19 cellular contexts compared by ENCODE assay signal in the genomic region with DNA sequence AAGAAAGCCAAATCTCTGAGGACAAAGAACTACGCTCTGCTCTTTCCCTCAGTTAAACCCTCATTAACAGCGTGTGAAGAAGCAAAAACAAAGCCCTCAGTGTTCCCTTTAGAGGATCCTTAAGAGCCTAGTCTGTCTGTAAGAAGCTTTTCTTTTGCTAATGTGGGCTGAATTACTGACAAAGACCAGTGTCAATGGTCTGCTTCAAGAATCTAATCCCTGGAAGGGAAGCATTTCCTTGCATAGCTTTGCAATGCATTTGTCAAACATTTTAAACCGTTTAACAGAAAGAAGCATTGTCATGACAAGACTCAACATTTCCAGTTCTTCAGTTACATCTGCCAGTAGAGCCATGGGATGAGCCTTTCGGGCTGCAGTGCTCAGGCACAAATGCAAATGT.
A peak's percentile ranks its signal among the peaks of the same experiment; 100 is the strongest.
DNase-seq lines count a peak whose midpoint lies in the region; TF ChIP-seq lines count a peak whose summit lies in the region.
"Had no signal": no experiment of that assay in that cellular context is flagged by ENCODE, and none has a peak within 500 bp of the region (broad histone marks: within the 10 kb centered on the region; RNA-seq: fewer than 3 reads in every experiment).

No MANE protein-coding gene starts in this region.

- no peak for TF ChIP-seq CTCF in smooth muscle cell (IDR thresholded peaks at IDR 0.05; ENCODE audit: borderline replicate concordance, insufficient read depth, poor library complexity, severe bottlenecking)
- no peak for TF ChIP-seq CTCF in prostate gland (IDR thresholded peaks at IDR 0.05)
- no peak for TF ChIP-seq CTCF in coronary artery (IDR thresholded peaks at IDR 0.05)

- peak overlapping the region; percentile 86 for H2AFZ ChIP-seq in smooth muscle cell (ENCODE audit: low read depth)

- H3K79me2 ChIP-seq in smooth muscle cell (ENCODE audit: low read depth), result no peaks in the 10 kb centered on the region

- peaks cover 6% of the 10 kb centered on the region for H3F3A ChIP-seq in smooth muscle cell (ENCODE audit: low read depth)

- H3K9ac ChIP-seq in HUES64 (ENCODE audit: low read depth, low read length) (peak overlapping the region; percentile 62; the same call in 1 of the 2 replicates), smooth muscle cell (ENCODE audit: low read depth) (peak overlapping the region; percentile 29)

- DNase-seq in cerebellar cortex (ENCODE audit: low spot score), result peak; percentile 18
- DNase-seq in medulla oblongata (ENCODE audit: extremely low spot score), result peak; percentile 75
- no peak for DNase-seq in smooth muscle cell (lab: John Stamatoyannopoulos, UW; ENCODE audit: unreplicated experiment)
- DNase-seq in prostate gland (ENCODE audit: low spot score), result no peak
- no peak for DNase-seq in NCI-H128 (lab: John Stamatoyannopoulos, UW; ENCODE audit: unreplicated experiment)
- DNase-seq in coronary artery (ENCODE audit: low spot score), result no peak
- DNase-seq: activated CD4-positive, alpha-beta T cell treated with anti-CD3 and anti-CD28 coated beads for 1 hour; activated CD8-positive, alpha-beta memory T cell treated with anti-CD3 and anti-CD28 coated beads, Interleukin-2, amount 10 ng/mL, durations not matched to agents 7 days and 5 days; activated naive CD8-positive, alpha-beta T cell treated with anti-CD3 and anti-CD28 coated beads, Interleukin-2, amount 50 U/mL, for 24 hours; Kasumi-1; NCI-H1417 treated with DMSO at 0.1 percent for 48 hours; NCI-H774; ovary; small intestine; stimulated activated CD8-positive, alpha-beta memory T cell treated with anti-CD3 and anti-CD28 coated beads, Interleukin-4, amount 100 ng/mL, for 48 hours; T-helper 9 cell had no signal

- peaks cover 3% of the 10 kb centered on the region; the same call in 1 of the 2 replicates for H3K36me3 ChIP-seq in HUES64 (ENCODE audit: insufficient read depth, low read length)
- no peaks in the 10 kb centered on the region for H3K36me3 ChIP-seq in smooth muscle cell (ENCODE audit: low read depth)
- H3K36me3 ChIP-seq in prostate gland, result no peaks in the 10 kb centered on the region
- H3K36me3 ChIP-seq: esophagus muscularis mucosa, ovary had no signal

- H3K4me3 ChIP-seq in HUES64 (ENCODE audit: low read length) (no peak overlapping the region), smooth muscle cell (no peak overlapping the region), prostate gland (no peak overlapping the region), coronary artery (no peak overlapping the region)
- H3K4me3 ChIP-seq: esophagus muscularis mucosa, ovary, SK-N-MC had no signal

- H3K4me1 ChIP-seq in HUES64 (ENCODE audit: insufficient read depth, low read length) (peaks cover 55% of the 10 kb centered on the region), smooth muscle cell (ENCODE audit: low read depth) (peaks cover 46% of the 10 kb centered on the region), prostate gland (replicated peaks) (no peaks in the 10 kb centered on the region)
- H3K4me1 ChIP-seq: esophagus muscularis mucosa had no signal

- TF ChIP-seq POLR2A in prostate gland (IDR thresholded peaks at IDR 0.05), result no peak

- intact Hi-C loops in prostate gland (cut with DNase I), result no loop called here

- peak overlapping the region; percentile 61 for H3K4me2 ChIP-seq in smooth muscle cell

- H3K27me3 ChIP-seq in HUES64 (ENCODE audit: insufficient read depth, low read length) (no peaks in the 10 kb centered on the region), smooth muscle cell (ENCODE audit: low read depth) (no peaks in the 10 kb centered on the region), prostate gland (replicated peaks; ENCODE audit: insufficient read depth) (no peaks in the 10 kb centered on the region)
- H3K27me3 ChIP-seq: esophagus muscularis mucosa, ovary had no signal

- WGBS in HUES64, result 2% methylated on average over 4 of the region's 4 CpGs
- WGBS in smooth muscle cell (ENCODE audit: low lambda C conversion rate), result 10% methylated on average over 4 of the region's 4 CpGs
- WGBS in prostate gland, result 38% methylated on average over 4 of the region's 4 CpGs

- H4K20me1 ChIP-seq in smooth muscle cell (ENCODE audit: low read depth), result no peaks in the 10 kb centered on the region

- H3K9me3 ChIP-seq in HUES64 (ENCODE audit: insufficient read depth, low read depth, low read length), result peaks cover 19% of the 10 kb centered on the region
- H3K9me3 ChIP-seq in smooth muscle cell (replicated peaks; ENCODE audit: low read depth), result no peaks in the 10 kb centered on the region
- no peaks in the 10 kb centered on the region for H3K9me3 ChIP-seq in prostate gland
- H3K9me3 ChIP-seq: ovary had no signal

- peak overlapping the region; percentile 94 for H3K27ac ChIP-seq in HUES64 (ENCODE audit: low read depth, low read length)
- peak overlapping the region; percentile 51 for H3K27ac ChIP-seq in smooth muscle cell (ENCODE audit: low read depth)
- H3K27ac ChIP-seq in prostate gland, result no peak overlapping the region
- no peak overlapping the region for H3K27ac ChIP-seq in coronary artery
- H3K27ac ChIP-seq: esophagus muscularis mucosa, ovary, SK-N-MC had no signal

Comparison
In these comparisons a context has a peak if more than half of its experiments do, and no peak if none do; other contexts are left out.
1. H3K27ac ChIP-seq: peak in HUES64 (single experiment) and smooth muscle cell (single experiment); none in prostate gland (0 of 2) and coronary artery (0 of 2).
2. DNase-seq: peak in cerebellar cortex (single experiment) and medulla oblongata (single experiment); none in smooth muscle cell (single experiment), prostate gland (single experiment), NCI-H128 (single experiment) and coronary artery (single experiment).